16 cellular contexts compared by ENCODE assay signal in genomic region chr3:183262979-183263378, GRCh38. TPM values are rescaled to one million over a fixed set of nuclear protein-coding genes. Genes with fewer than 3 reads are reported as not detected.
"Had no signal": no experiment of that assay in that cellular context is flagged by ENCODE, and none has a peak within 500 bp of the region (broad histone marks: within the 10 kb centered on the region; RNA-seq: fewer than 3 reads in every experiment).

No MANE protein-coding gene starts in this region.

- H3K27me3 Mint-ChIP-seq: activated CD8-positive, alpha-beta T cell treated with anti-CD3 and anti-CD28 coated beads for 36 hours had no signal

- H3K4me1 ChIP-seq: breast epithelium had no signal

- FAIRE-seq: islet of Langerhans, TTC549 had no signal

- H3K9me3 ChIP-seq: breast epithelium, right atrium auricular region had no signal

- H3K36me3 Mint-ChIP-seq: naive thymus-derived CD8-positive, alpha-beta T cell had no signal

- H3K4me3 Mint-ChIP-seq: activated CD8-positive, alpha-beta T cell treated with anti-CD3 and anti-CD28 coated beads for 36 hours; effector memory CD8-positive, alpha-beta T cell; naive thymus-derived CD8-positive, alpha-beta T cell; WTC11 had no signal

- H3K9me3 Mint-ChIP-seq: activated CD8-positive, alpha-beta T cell treated with anti-CD3 and anti-CD28 coated beads for 36 hours; effector memory CD8-positive, alpha-beta T cell; naive thymus-derived CD8-positive, alpha-beta T cell; WTC11 had no signal

- DNase-seq: activated CD4-positive, alpha-beta T cell treated with anti-CD3 and anti-CD28 coated beads for 4 hours; activated CD8-positive, alpha-beta T cell treated with anti-CD3 and anti-CD28 coated beads for 36 hours; activated gamma-delta T cell treated with Interleukin-2 at 50 U/mL for 16 hours; aorta; dermis blood vessel endothelial cell; effector memory CD8-positive, alpha-beta T cell; naive thymus-derived CD8-positive, alpha-beta T cell; posterior cingulate gyrus; stimulated activated CD4-positive, alpha-beta T cell treated with anti-CD3 and anti-CD28 coated beads, Interleukin-4, amount 100 ng/mL, for 24 hours; stimulated activated naive CD4-positive, alpha-beta T cell had no signal

- H3K27ac Mint-ChIP-seq: activated CD8-positive, alpha-beta T cell treated with anti-CD3 and anti-CD28 coated beads for 36 hours; effector memory CD8-positive, alpha-beta T cell; naive thymus-derived CD8-positive, alpha-beta T cell; WTC11 had no signal

- H3K4me3 ChIP-seq: breast epithelium, right atrium auricular region, skin epidermis had no signal

- H3K27me3 ChIP-seq: breast epithelium, right atrium auricular region had no signal

- H3K36me3 ChIP-seq: breast epithelium, right atrium auricular region had no signal

- H3K27ac ChIP-seq: breast epithelium, right atrium auricular region had no signal

RNA-seq across cellular contexts. Expression of gene B3GNT5, which starts 9.9 kb away (rescaled TPM):
- total RNA-seq: naive thymus-derived CD8-positive, alpha-beta T cell had no signal
- polyA plus RNA-seq: naive thymus-derived CD8-positive, alpha-beta T cell had no signal
